Comparison of ENCODE assay signal across 1 cellular context in genomic region chr2:148014616-148015015, GRCh38.
TF ChIP-seq lines count a peak whose summit lies in the region.

No MANE protein-coding gene starts in this region.

TF ChIP-seq in GM12878, 131 proteins besides CTCF, POLR2A, EP300 and RAD21:
- TF ChIP-seq BHLHE40 (IDR thresholded peaks at IDR 0.05; ENCODE audit: borderline replicate concordance in 1 of 2, low read depth in 2 of 2, low read length in 1 of 2) = no peak
- TF ChIP-seq GATAD2B (conservative IDR thresholded peaks at IDR 0.05; ENCODE audit: low read depth) = no peak
- TF ChIP-seq RFX5 (IDR thresholded peaks at IDR 0.05; ENCODE audit: low read depth, low read length) = no peak
- no peak for TF ChIP-seq RCOR1 (conservative IDR thresholded peaks at IDR 0.05; ENCODE audit: low read depth, low read length)
- TF ChIP-seq MYB (IDR thresholded peaks at IDR 0.05; ENCODE audit: borderline replicate concordance, low read depth, low read length) = no peak
- TF ChIP-seq SREBF2 (IDR thresholded peaks at IDR 0.05; ENCODE audit: low read length) = no peak
- no peak for TF ChIP-seq ZNF384 (IDR thresholded peaks at IDR 0.05; ENCODE audit: borderline replicate concordance, low read depth, low read length)
- TF ChIP-seq MYC (IDR thresholded peaks at IDR 0.05; ENCODE audit: insufficient read depth, insufficient read length, insufficient replicate concordance, low read length, severe bottlenecking) = no peak
- no peak for TF ChIP-seq CHD4 (IDR thresholded peaks at IDR 0.05)
